In the genomic region with DNA sequence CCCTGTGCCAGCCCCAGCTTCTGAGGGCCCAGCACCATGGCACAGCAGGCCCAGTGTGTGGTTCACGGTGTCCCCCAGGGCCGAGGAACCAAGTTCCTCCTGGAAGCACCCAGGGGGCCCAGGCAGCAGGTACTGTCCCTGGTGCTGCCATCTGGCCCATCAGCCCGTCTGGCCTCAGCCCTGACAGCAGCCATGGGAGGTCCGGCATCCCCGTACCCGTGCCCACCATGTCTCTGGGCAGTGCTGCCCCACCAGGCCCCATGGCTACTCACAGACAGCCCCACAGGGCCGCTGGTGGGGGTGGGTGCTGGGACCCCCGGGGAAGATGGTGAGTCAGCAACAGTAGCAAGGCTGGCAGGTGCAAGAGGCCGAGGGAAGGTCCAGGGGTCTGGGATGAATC, we compare ENCODE assay signal across 16 cellular contexts. TPM values are rescaled to one million over a fixed set of nuclear protein-coding genes. Genes with fewer than 3 reads are reported as not detected.
DNase-seq lines count a peak whose midpoint lies in the region; ATAC-seq and TF ChIP-seq lines count a peak whose summit lies in the region.
"Had no signal": no experiment of that assay in that cellular context is flagged by ENCODE, and none has a peak within 500 bp of the region (broad histone marks: within the 10 kb centered on the region; RNA-seq: fewer than 3 reads in every experiment).

No MANE protein-coding gene starts in this region.

- H3K4me3 Mint-ChIP-seq in GM23338 = no peak overlapping the region
- H3K4me3 Mint-ChIP-seq: B cell; CD8-positive, alpha-beta T cell had no signal

- peaks cover 18% of the 10 kb centered on the region for H3K27me3 Mint-ChIP-seq in GM23338 (ENCODE audit: insufficient read depth, low read depth, poor library complexity)
- H3K27me3 Mint-ChIP-seq: B cell had no signal

- CTCF ChIA-PET in GM10248 (lab: Yijun Ruan, JAX) = no interaction called here

- no peaks in the 10 kb centered on the region for H3F3A ChIP-seq in GM23338 (replicated peaks; ENCODE audit: low read depth)

- POLR2A ChIA-PET in GM10248 (lab: Yijun Ruan, JAX) = no interaction called here

- H4K20me1 ChIP-seq in GM23338 (replicated peaks; ENCODE audit: insufficient read depth) (no peaks in the 10 kb centered on the region), osteoblast (ENCODE audit: insufficient read depth, low read length) (peaks cover 8% of the 10 kb centered on the region)

- H3K9me2 ChIP-seq in GM23338 (ENCODE audit: insufficient read depth) = no peaks in the 10 kb centered on the region

- H3K27ac ChIP-seq in right atrium auricular region (no peak overlapping the region), GM23338 (ENCODE audit: low read depth) (no peak overlapping the region), RWPE2 (ENCODE audit: poor library complexity, severe bottlenecking) (no peak overlapping the region), osteoblast (ENCODE audit: low read depth, low read length) (no peak overlapping the region)
- H3K27ac ChIP-seq: C4-2B had no signal

- H3K4me1 Mint-ChIP-seq in GM23338 = peaks cover 4% of the 10 kb centered on the region; the same call in 1 of the 3 replicates

- ATAC-seq in Right ventricle myocardium superior (ENCODE audit: poor library complexity) = no peak
- no peak for ATAC-seq in GM23338
- no peak for ATAC-seq in RWPE2 (ENCODE audit: low read depth)
- ATAC-seq: CD8-positive, alpha-beta T cell; K562 had no signal

- peak; percentile 24 for DNase-seq in Right ventricle myocardium superior
- DNase-seq in right atrium auricular region (ENCODE audit: low spot score) = no peak
- DNase-seq in GM23338 (ENCODE audit: low spot score) = no peak
- DNase-seq in RWPE2 (ENCODE audit: low spot score) = peak; percentile 42
- DNase-seq in osteoblast (ENCODE audit: insufficient read length, low spot score, missing footprints) = peak; percentile 49
- DNase-seq in GM10248 (ENCODE audit: extremely low spot score) = no peak
- DNase-seq in NOMO-1 treated with dmso at 0.1 percent for 144 hours (lab: John Stamatoyannopoulos, UW; ENCODE audit: unreplicated experiment) = no peak
- DNase-seq: CD8-positive, alpha-beta T cell; COR-L47; DMS153; DND-41; GDM1; HCEC 1CT had no signal

- no peaks in the 10 kb centered on the region; the same call in 2 of the 3 replicates for H3K36me3 Mint-ChIP-seq in GM23338 (ENCODE audit: low read depth)
- H3K36me3 Mint-ChIP-seq: CD8-positive, alpha-beta T cell had no signal

- intact Hi-C loops in Right ventricle myocardium superior (cut with DNase I) = no loop called here

- no peaks in the 10 kb centered on the region for H3K4me1 ChIP-seq in right atrium auricular region
- no peaks in the 10 kb centered on the region for H3K4me1 ChIP-seq in GM23338 (ENCODE audit: insufficient read depth)
- H3K4me1 ChIP-seq in RWPE2 (ENCODE audit: insufficient read depth, poor library complexity, severe bottlenecking) = no peaks in the 10 kb centered on the region
- H3K4me1 ChIP-seq in osteoblast (ENCODE audit: insufficient read depth, low read length) = no peaks in the 10 kb centered on the region

- H3K36me3 ChIP-seq in right atrium auricular region (no peaks in the 10 kb centered on the region), GM23338 (ENCODE audit: insufficient read depth) (no peaks in the 10 kb centered on the region), RWPE2 (ENCODE audit: low read depth) (no peaks in the 10 kb centered on the region), osteoblast (ENCODE audit: insufficient read depth, low read length) (no peaks in the 10 kb centered on the region)

- no peaks in the 10 kb centered on the region for H3K9me3 ChIP-seq in right atrium auricular region
- H3K9me3 ChIP-seq in RWPE2 (ENCODE audit: severe bottlenecking) = no peaks in the 10 kb centered on the region
- H3K9me3 ChIP-seq in osteoblast (ENCODE audit: low read depth, low read length) = no peaks in the 10 kb centered on the region

- no peak overlapping the region for H3K27ac Mint-ChIP-seq in GM23338
- H3K27ac Mint-ChIP-seq: B cell; CD8-positive, alpha-beta T cell had no signal

- H3K27me3 ChIP-seq in right atrium auricular region (no peaks in the 10 kb centered on the region), GM23338 (ENCODE audit: insufficient read depth) (no peaks in the 10 kb centered on the region), RWPE2 (ENCODE audit: insufficient read depth, poor library complexity, severe bottlenecking) (peaks cover 4% of the 10 kb centered on the region), osteoblast (ENCODE audit: insufficient read depth, low read length) (no peaks in the 10 kb centered on the region)

- H3K9me3 Mint-ChIP-seq in GM23338 = no peaks in the 10 kb centered on the region; the same call in 2 of the 3 replicates
- H3K9me3 Mint-ChIP-seq: CD8-positive, alpha-beta T cell had no signal

- H2AFZ ChIP-seq in GM23338 (no peak overlapping the region), osteoblast (ENCODE audit: low read length) (no peak overlapping the region)

- TF ChIP-seq CTCF in right atrium auricular region (IDR thresholded peaks at IDR 0.05) = no peak
- no peak for TF ChIP-seq CTCF in GM23338 (conservative IDR thresholded peaks at IDR 0.05; ENCODE audit: low read depth in 2 of 2)
- no peak for TF ChIP-seq CTCF in RWPE2 (IDR thresholded peaks at IDR 0.05; ENCODE audit: poor library complexity, severe bottlenecking)
- no peak for TF ChIP-seq CTCF in osteoblast (IDR thresholded peaks at IDR 0.05; ENCODE audit: extremely low read depth, low read depth, low read length)
- TF ChIP-seq CTCF in GM10248 (IDR thresholded peaks at IDR 0.05; ENCODE audit: control extremely low read depth, extremely low read depth, low read depth, missing control alignments) = no peak

- H3K4me3 ChIP-seq in right atrium auricular region = no peak overlapping the region
- no peak overlapping the region for H3K4me3 ChIP-seq in GM23338
- no peak overlapping the region for H3K4me3 ChIP-seq in RWPE2 (ENCODE audit: severe bottlenecking)
- H3K4me3 ChIP-seq in osteoblast (ENCODE audit: insufficient read depth, low read length) = no peak overlapping the region
- H3K4me3 ChIP-seq: K562 had no signal

- no peaks in the 10 kb centered on the region for H3K79me2 ChIP-seq in GM23338 (replicated peaks; ENCODE audit: insufficient read depth)
- H3K79me2 ChIP-seq in osteoblast (ENCODE audit: insufficient read depth, low read length) = no peaks in the 10 kb centered on the region

- H3K4me2 ChIP-seq in GM23338 (no peak overlapping the region), osteoblast (ENCODE audit: insufficient read depth, low read length) (no peak overlapping the region)

TF ChIP-seq in GM23338, 12 proteins besides CTCF, POLR2A, EP300 and RAD21:
- no peak for TF ChIP-seq POLR2AphosphoS5 (IDR thresholded peaks at IDR 0.05; ENCODE audit: low read depth)
- TF ChIP-seq, protein P1, sequence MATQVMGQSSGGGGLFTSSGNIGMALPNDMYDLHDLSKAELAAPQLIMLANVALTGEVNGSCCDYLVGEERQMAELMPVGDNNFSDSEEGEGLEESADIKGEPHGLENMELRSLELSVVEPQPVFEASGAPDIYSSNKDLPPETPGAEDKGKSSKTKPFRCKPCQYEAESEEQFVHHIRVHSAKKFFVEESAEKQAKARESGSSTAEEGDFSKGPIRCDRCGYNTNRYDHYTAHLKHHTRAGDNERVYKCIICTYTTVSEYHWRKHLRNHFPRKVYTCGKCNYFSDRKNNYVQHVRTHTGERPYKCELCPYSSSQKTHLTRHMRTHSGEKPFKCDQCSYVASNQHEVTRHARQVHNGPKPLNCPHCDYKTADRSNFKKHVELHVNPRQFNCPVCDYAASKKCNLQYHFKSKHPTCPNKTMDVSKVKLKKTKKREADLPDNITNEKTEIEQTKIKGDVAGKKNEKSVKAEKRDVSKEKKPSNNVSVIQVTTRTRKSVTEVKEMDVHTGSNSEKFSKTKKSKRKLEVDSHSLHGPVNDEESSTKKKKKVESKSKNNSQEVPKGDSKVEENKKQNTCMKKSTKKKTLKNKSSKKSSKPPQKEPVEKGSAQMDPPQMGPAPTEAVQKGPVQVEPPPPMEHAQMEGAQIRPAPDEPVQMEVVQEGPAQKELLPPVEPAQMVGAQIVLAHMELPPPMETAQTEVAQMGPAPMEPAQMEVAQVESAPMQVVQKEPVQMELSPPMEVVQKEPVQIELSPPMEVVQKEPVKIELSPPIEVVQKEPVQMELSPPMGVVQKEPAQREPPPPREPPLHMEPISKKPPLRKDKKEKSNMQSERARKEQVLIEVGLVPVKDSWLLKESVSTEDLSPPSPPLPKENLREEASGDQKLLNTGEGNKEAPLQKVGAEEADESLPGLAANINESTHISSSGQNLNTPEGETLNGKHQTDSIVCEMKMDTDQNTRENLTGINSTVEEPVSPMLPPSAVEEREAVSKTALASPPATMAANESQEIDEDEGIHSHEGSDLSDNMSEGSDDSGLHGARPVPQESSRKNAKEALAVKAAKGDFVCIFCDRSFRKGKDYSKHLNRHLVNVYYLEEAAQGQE (IDR thresholded peaks at IDR 0.05; ENCODE audit: unreplicated experiment) = peak; percentile 33

RNA-seq across cellular contexts. Expression of a gene that starts 32.8 kb away (rescaled TPM):
- total RNA-seq in Right ventricle myocardium superior (5.9 TPM), right atrium auricular region (1 to 10 TPM; 2.6 to 3.7 TPM), osteoblast (12.7 and 14.5 TPM in 2 replicates)
- 8.0 and 10.2 TPM in 2 replicates for total RNA-seq in GM23338 (2014; rRNA removed; shearing (Covaris generic))
- 20.5 and 24.1 TPM in 2 replicates for polyA plus RNA-seq in GM23338 (2016; fragmentation: Nextera tagmentation; extraction: Ambion mirVana)

RNA-seq across cellular contexts. Expression of a gene that starts 57.0 kb away (rescaled TPM):
- total RNA-seq in Right ventricle myocardium superior (3.9 TPM), right atrium auricular region (1 to 10 TPM; 2.6 to 4.6 TPM), osteoblast (11.2 and 13.4 TPM in 2 replicates)
- 3.1 and 3.5 TPM in 2 replicates for total RNA-seq in GM23338 (2014; rRNA removed; shearing (Covaris generic))
- polyA plus RNA-seq in GM23338 (2016; fragmentation: Nextera tagmentation; extraction: Ambion mirVana) = 2.2 and 2.9 TPM in 2 replicates

Comparison
In these comparisons a context has a peak if more than half of its experiments do, and no peak if none do; other contexts are left out.
1. DNase-seq: peak in Right ventricle myocardium superior (single experiment), RWPE2 (single experiment) and osteoblast (single experiment); none in right atrium auricular region (single experiment), GM23338 (single experiment), GM10248 (single experiment) and NOMO-1 treated with dmso at 0.1 percent for 144 hours (single experiment).